19 cellular contexts compared by ENCODE assay signal in the genomic region with DNA sequence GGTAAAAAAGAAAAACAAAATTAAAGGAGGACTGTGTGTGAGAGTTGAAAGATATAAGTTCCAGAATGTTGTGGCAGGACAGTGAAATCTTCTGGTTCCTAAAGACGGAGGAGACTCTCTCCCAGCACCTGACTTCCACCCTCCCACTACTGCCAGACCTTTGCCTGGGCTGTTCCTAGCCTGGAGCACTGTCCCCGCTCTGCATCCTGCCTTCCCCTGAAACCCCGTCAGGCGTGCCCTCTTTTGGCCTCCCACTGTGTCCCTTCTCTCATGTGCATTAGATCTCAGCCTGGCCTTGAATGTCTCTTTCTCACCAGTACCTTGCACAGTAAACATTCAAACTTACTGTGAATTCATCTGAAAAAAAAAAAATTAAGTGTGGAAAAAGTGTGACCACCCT.
A peak's percentile ranks its signal among the peaks of the same experiment; 100 is the strongest.
DNase-seq lines count a peak whose midpoint lies in the region; ATAC-seq, FAIRE-seq and TF ChIP-seq lines count a peak whose summit lies in the region.
"Had no signal": no experiment of that assay in that cellular context is flagged by ENCODE, and none has a peak within 500 bp of the region (broad histone marks: within the 10 kb centered on the region; RNA-seq: fewer than 3 reads in every experiment).

No MANE protein-coding gene starts in this region.

- no peak overlapping the region for H3K4me3 Mint-ChIP-seq in natural killer cell
- H3K4me3 Mint-ChIP-seq: CD4-positive, alpha-beta T cell; HFFc6 had no signal

- no peak overlapping the region for H4K91ac ChIP-seq in H1 (replicated peaks; ENCODE audit: insufficient read length, low read length)

- H4K8ac ChIP-seq in H1 (ENCODE audit: extremely low read depth, insufficient read depth, low read length) (no peak overlapping the region), mesendoderm (ENCODE audit: low read depth, low read length) (no peak overlapping the region)

- TF ChIP-seq CTCF in H1 (IDR thresholded peaks at IDR 0.05; ENCODE audit: control extremely low read depth in 1 of 3, insufficient read depth in 1 of 3, low read depth in 1 of 3, low read length in 3 of 3) (no peak), natural killer cell (IDR thresholded peaks at IDR 0.05) (no peak)

- no peaks in the 10 kb centered on the region for H4K20me1 ChIP-seq in H1 (replicated peaks in 1 of 2; ENCODE audit: control insufficient read depth in 1 of 2, insufficient read depth in 2 of 2, low read length in 2 of 2)

- H3K9me3 ChIP-seq in NT2/D1 (ENCODE audit: insufficient read depth, low read length), result no peaks in the 10 kb centered on the region; the same call in 1 of the 2 replicates
- H3K9me3 ChIP-seq in H1 (ENCODE audit: insufficient read depth in 2 of 2, low read depth in 1 of 2, low read length in 1 of 2), result no peaks in the 10 kb centered on the region
- H3K9me3 ChIP-seq: A549, Caco-2 had no signal

- no peak overlapping the region for H3K4me3 ChIP-seq in NT2/D1 (ENCODE audit: insufficient read length, low read depth)
- no peak overlapping the region for H3K4me3 ChIP-seq in H1 (ENCODE audit: extremely low read depth in 1 of 4, insufficient read depth in 2 of 4, low read depth in 3 of 4, low read length in 4 of 4)
- no peak overlapping the region for H3K4me3 ChIP-seq in mesendoderm (ENCODE audit: low read length)
- H3K4me3 ChIP-seq: A549 had no signal

- H3K23me2 ChIP-seq in H1 (ENCODE audit: low read depth, low read length), result no peaks in the 10 kb centered on the region; the same call in 1 of the 2 replicates

- peaks cover 81% of the 10 kb centered on the region for H3K36me3 ChIP-seq in NT2/D1 (ENCODE audit: insufficient read depth, insufficient read length, low read length)
- H3K36me3 ChIP-seq in H1 (ENCODE audit: control insufficient read depth in 2 of 4, insufficient read depth in 4 of 4, low read length in 3 of 4), result peaks cover 0 to 5% (median under 1%) of the 10 kb centered on the region in 4 experiments; a peak in 3 of 8 replicates
- no peaks in the 10 kb centered on the region for H3K36me3 ChIP-seq in mesendoderm (ENCODE audit: control insufficient read depth, insufficient read depth, low read length)

- H3K4ac ChIP-seq in H1 (replicated peaks; ENCODE audit: insufficient read length, low read depth, low read length), result no peak overlapping the region
- H3K4ac ChIP-seq in mesendoderm (ENCODE audit: low read depth, low read length), result no peak overlapping the region

- H2BK20ac ChIP-seq in H1 (ENCODE audit: low read length), result no peak overlapping the region

- H4K5ac ChIP-seq in H1 (ENCODE audit: insufficient read length, low read depth, low read length), result no peak overlapping the region
- no peak overlapping the region for H4K5ac ChIP-seq in mesendoderm (ENCODE audit: low read length)

- POLR2A ChIA-PET in H1 (lab: Charles Lee; ENCODE audit: partially characterized antibody), result no interaction called here

- no peak overlapping the region for H3K14ac ChIP-seq in H1 (ENCODE audit: insufficient read length)

- no peak for TF ChIP-seq EP300 in H1 (IDR thresholded peaks at IDR 0.05; ENCODE audit: borderline replicate concordance in 1 of 2, low read depth in 2 of 2, low read length in 2 of 2)

- H3K56ac ChIP-seq in H1 (replicated peaks; ENCODE audit: insufficient read length, low read depth, low read length) (no peak overlapping the region), mesendoderm (ENCODE audit: low read length) (no peak overlapping the region)

- H2AFZ ChIP-seq in H1 (ENCODE audit: low read length), result no peak overlapping the region

- CTCF ChIA-PET in H1 (lab: Charles Lee; ENCODE audit: partially characterized antibody), result interaction anchor here (0.6 to 0.8 kb wide), 3 partner anchors 8 to 1868 kb away, joined by 3 read pairs; no protein-coding TSS in a partner anchor

- peak overlapping the region in 1 of 2 donors; percentile 11 for H3K27ac Mint-ChIP-seq in natural killer cell
- H3K27ac Mint-ChIP-seq: CD4-positive, alpha-beta T cell; HFFc6 had no signal

- H3K18ac ChIP-seq in H1 (ENCODE audit: extremely low read depth, low read length) (no peak overlapping the region), mesendoderm (ENCODE audit: low read length) (no peak overlapping the region)

- peaks cover 6 to 7% of the 10 kb centered on the region in 2 donors for H3K4me1 Mint-ChIP-seq in natural killer cell

- no peak overlapping the region for H3K27ac ChIP-seq in H1 (ENCODE audit: low read depth, low read length)
- H3K27ac ChIP-seq in mesendoderm (ENCODE audit: low read depth, low read length), result no peak overlapping the region
- H3K27ac ChIP-seq: A549 had no signal

- H2BK15ac ChIP-seq in H1 (ENCODE audit: low read length) (no peak overlapping the region), mesendoderm (replicated peaks; ENCODE audit: low read depth) (no peak overlapping the region)

- H2AK5ac ChIP-seq in H1 (ENCODE audit: low read depth, low read length), result no peak overlapping the region
- H2AK5ac ChIP-seq in mesendoderm (ENCODE audit: low read length), result no peak overlapping the region

- H3K4me2 ChIP-seq in H1 (ENCODE audit: insufficient read depth in 1 of 2, low read depth in 2 of 2, low read length in 2 of 2), result no peak overlapping the region
- H3K4me2 ChIP-seq in mesendoderm (ENCODE audit: low read length), result no peak overlapping the region
- H3K4me2 ChIP-seq: A549 had no signal

- H3K9me3 Mint-ChIP-seq in natural killer cell, result no peaks in the 10 kb centered on the region
- H3K9me3 Mint-ChIP-seq: CD4-positive, alpha-beta T cell; HFFc6 had no signal

- H2BK12ac ChIP-seq in H1 (ENCODE audit: low read depth, low read length), result no peak overlapping the region

- peaks cover 6% of the 10 kb centered on the region for H3K36me3 Mint-ChIP-seq in natural killer cell

- no peaks in the 10 kb centered on the region for H3K79me1 ChIP-seq in H1 (ENCODE audit: low read depth, low read length)
- H3K79me1 ChIP-seq in mesendoderm (ENCODE audit: low read length), result no peaks in the 10 kb centered on the region

- H3K4me1 ChIP-seq in NT2/D1 (ENCODE audit: insufficient read depth, insufficient read length) (peaks cover 5% of the 10 kb centered on the region), H1 (replicated peaks in 1 of 4; ENCODE audit: control insufficient read depth in 3 of 4, insufficient read depth in 4 of 4, low read length in 3 of 4) (peaks cover 0 to 8% (median 0%) of the 10 kb centered on the region in 4 experiments; a peak in 3 of 7 replicates), mesendoderm (ENCODE audit: control insufficient read depth, low read depth, low read length) (no peaks in the 10 kb centered on the region)
- H3K4me1 ChIP-seq: A549, Caco-2 had no signal

- no peak for TF ChIP-seq POLR2A in H1 (IDR thresholded peaks at IDR 0.05; ENCODE audit: control extremely low read depth in 1 of 2, low read depth in 2 of 2, low read length in 2 of 2)

- no peak overlapping the region for H3K9ac ChIP-seq in NT2/D1 (ENCODE audit: insufficient read length, low read depth)
- H3K9ac ChIP-seq in H1 (replicated peaks in 1 of 4; ENCODE audit: extremely low read depth in 1 of 4, low read depth in 3 of 4, low read length in 3 of 4), result no peak overlapping the region
- H3K9ac ChIP-seq in mesendoderm (ENCODE audit: low read length), result no peak overlapping the region

- H3K27me3 Mint-ChIP-seq in natural killer cell (ENCODE audit: low read depth in 2 of 2), result no peaks in the 10 kb centered on the region
- H3K27me3 Mint-ChIP-seq: CD4-positive, alpha-beta T cell had no signal

- TF ChIP-seq RAD21 in H1 (IDR thresholded peaks at IDR 0.05 in 1 of 2, conservative IDR thresholded peaks at IDR 0.05 in 1 of 2; ENCODE audit: low read depth in 2 of 2, low read length in 2 of 2), result peak; percentile 23 to 27

- H3K79me2 ChIP-seq in H1 (ENCODE audit: control insufficient read depth in 1 of 2, insufficient read depth in 2 of 2, low read length in 2 of 2) (no peaks in the 10 kb centered on the region), mesendoderm (ENCODE audit: control insufficient read depth, insufficient read depth, low read length) (no peaks in the 10 kb centered on the region)

- intact Hi-C loops in natural killer cell (cut with micrococcal nuclease), result no loop called here

- H3K23ac ChIP-seq in H1 (ENCODE audit: insufficient read length) (no peak overlapping the region), mesendoderm (ENCODE audit: low read length) (no peak overlapping the region)

- no peak for ATAC-seq in natural killer cell
- ATAC-seq: A549, HepG2 had no signal

- H2BK5ac ChIP-seq in H1 (ENCODE audit: low read depth, low read length) (no peak overlapping the region), mesendoderm (ENCODE audit: low read length) (no peak overlapping the region)

- DNase-seq in ELF-1 (ENCODE audit: low read depth, low spot score), result peak; percentile 79
- DNase-seq in NT2/D1 (ENCODE audit: low read depth, low spot score), result peak; percentile 80
- peak in 1 of 2 experiments; percentile 17 for DNase-seq in H1 (ENCODE audit: low read depth in 1 of 2, low spot score in 2 of 2)
- DNase-seq in mesendoderm, result peak; percentile 72
- DNase-seq in natural killer cell, result no peak
- DNase-seq in kidney glomerular epithelial cell (lab: John Stamatoyannopoulos, UW), result no peak
- DNase-seq in T-helper 9 cell, result no peak
- DNase-seq: Caco-2; CD4-positive, alpha-beta T cell; GDM1; GOT3; HFFc6; KBM-7; NCI-H1105 treated with DMSO at 0.1 percent for 48 hours; NCI-H1694; NCI-H2081 treated with DMSO at 0.1 percent for 48 hours; Right ventricle myocardium superior had no signal

- no peaks in the 10 kb centered on the region for H3K27me3 ChIP-seq in NT2/D1 (ENCODE audit: insufficient read depth, insufficient read length)
- H3K27me3 ChIP-seq in H1 (replicated peaks in 1 of 4; ENCODE audit: control insufficient read depth in 3 of 4, extremely low read depth in 1 of 4, insufficient read depth in 3 of 4, low read length in 3 of 4), result no peaks in the 10 kb centered on the region
- no peaks in the 10 kb centered on the region for H3K27me3 ChIP-seq in mesendoderm (ENCODE audit: insufficient read depth, low read length, poor library complexity)

- H2BK120ac ChIP-seq in H1 (replicated peaks; ENCODE audit: low read depth, low read length) (no peak overlapping the region), mesendoderm (ENCODE audit: low read depth, low read length) (no peak overlapping the region)

- WGBS in H1 (ENCODE audit: extremely low coverage in 1 of 2, insufficient coverage in 1 of 2, insufficient read length in 1 of 2, insufficient replicate concordance in 2 of 2, low coverage in 1 of 2, low lambda C conversion rate in 2 of 2, missing lambda C conversion rate in 1 of 2), 2 experiments, result 30% methylated on average over 4 of the region's 4 CpGs; no CpG with 5 or more reads in 1 of the 2 experiments
- no CpG with 5 or more reads among the region's 4 CpGs for WGBS in mesendoderm (ENCODE audit: extremely low coverage, insufficient coverage, low lambda C conversion rate)

- no peak for FAIRE-seq in H1 (lab: Jason Lieb, UNC)
- FAIRE-seq: A549, HepG2 had no signal

TF ChIP-seq in H1, 55 proteins besides CTCF, POLR2A, EP300 and RAD21 (continues in another document):
- TF ChIP-seq RNF2 (IDR thresholded peaks at IDR 0.05; ENCODE audit: borderline replicate concordance, low read depth, low read length, missing control alignments, poor library complexity, severe bottlenecking) (no peak), SRF (IDR thresholded peaks at IDR 0.05; ENCODE audit: low read depth, low read length) (no peak), TEAD4 (IDR thresholded peaks at IDR 0.05; ENCODE audit: low read depth, low read length) (no peak), POU5F1 (IDR thresholded peaks at IDR 0.05; ENCODE audit: low read depth, low read length) (no peak), RXRA (IDR thresholded peaks at IDR 0.05; ENCODE audit: insufficient read depth, low read depth, low read length) (no peak)

Comparison
In these comparisons a context has a peak if more than half of its experiments do, and no peak if none do; other contexts are left out.
1. DNase-seq: peak in ELF-1 (single experiment), NT2/D1 (single experiment) and mesendoderm (single experiment); none in natural killer cell (single experiment), kidney glomerular epithelial cell (single experiment) and T-helper 9 cell (single experiment).